22 cellular contexts compared by ENCODE assay signal in the genomic region with DNA sequence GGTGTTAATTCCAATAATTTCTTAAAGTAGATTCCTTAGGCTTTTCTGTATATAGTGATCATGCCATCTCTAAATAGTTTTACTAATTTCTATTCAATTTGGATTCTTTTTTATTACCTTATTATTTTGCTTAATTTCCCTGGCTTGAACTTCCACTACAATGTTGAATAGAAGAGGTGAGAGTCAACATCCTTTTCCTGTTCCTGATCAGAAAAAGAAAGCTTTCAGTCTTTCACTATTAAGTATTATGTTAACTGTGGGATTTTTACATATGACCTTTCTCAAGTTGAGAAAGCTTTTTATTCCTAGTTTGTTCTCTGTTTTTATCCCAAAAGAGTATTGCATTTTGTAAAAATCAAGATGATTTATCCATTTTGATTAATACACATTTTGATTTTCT.
A peak's percentile ranks its signal among the peaks of the same experiment; 100 is the strongest.
DNase-seq lines count a peak whose midpoint lies in the region; ATAC-seq, FAIRE-seq and TF ChIP-seq lines count a peak whose summit lies in the region.
"Had no signal": no experiment of that assay in that cellular context is flagged by ENCODE, and none has a peak within 500 bp of the region (broad histone marks: within the 10 kb centered on the region; RNA-seq: fewer than 3 reads in every experiment).

No MANE protein-coding gene starts in this region.

- no peaks in the 10 kb centered on the region for H3K36me3 ChIP-seq in GM23338 (ENCODE audit: insufficient read depth)
- H3K36me3 ChIP-seq: BE2C; BLaER1 treated with 17β-estradiol and CSF1 and Interleukin-3, amounts not matched to agents 10 nM and 100 nM; HAP-1 had no signal

- intact Hi-C loops in activated T-helper 1 cell treated with anti-CD3 and anti-CD28 coated beads, Interleukin-12 subunit alpha, Interleukin-12 subunit beta, Interleukin-2, Interleukin-4 antibody, amounts not matched to agents 30 ng/mL and 10 ng/mL and 1 ng/mL, durations not matched to agents 14 hours and 24 hours and 36 hours (cut with micrococcal nuclease), result no loop called here

- TF ChIP-seq CTCF in GM23338 (conservative IDR thresholded peaks at IDR 0.05; ENCODE audit: low read depth in 2 of 2), result no peak

- no peak overlapping the region for H3K27ac ChIP-seq in GM23338 (ENCODE audit: low read depth)
- H3K27ac ChIP-seq: BLaER1 treated with 17β-estradiol and CSF1 and Interleukin-3, amounts not matched to agents 10 nM and 100 nM had no signal

- no peak overlapping the region for H2AFZ ChIP-seq in GM23338

- H3F3A ChIP-seq in GM23338 (replicated peaks; ENCODE audit: low read depth), result no peaks in the 10 kb centered on the region

- H4K20me1 ChIP-seq in GM23338 (replicated peaks; ENCODE audit: insufficient read depth), result no peaks in the 10 kb centered on the region
- H4K20me1 ChIP-seq: BLaER1 treated with 17β-estradiol and CSF1 and Interleukin-3, amounts not matched to agents 10 nM and 100 nM had no signal

- CTCF ChIA-PET in HEK293T (lab: Yijun Ruan, JAX), result no interaction called here

- peaks cover 10% of the 10 kb centered on the region for H3K4me1 ChIP-seq in GM23338 (ENCODE audit: insufficient read depth)
- H3K4me1 ChIP-seq: BE2C; BLaER1 treated with 17β-estradiol and CSF1 and Interleukin-3, amounts not matched to agents 10 nM and 100 nM; HAP-1 had no signal

- peak overlapping the region; percentile 45 for H3K4me2 ChIP-seq in GM23338
- H3K4me2 ChIP-seq: BLaER1 treated with 17β-estradiol and CSF1 and Interleukin-3, amounts not matched to agents 10 nM and 100 nM had no signal

- no peak for ATAC-seq in GM23338

- no peaks in the 10 kb centered on the region for H3K9me3 Mint-ChIP-seq in GM23338
- no peaks in the 10 kb centered on the region for H3K9me3 Mint-ChIP-seq in activated T-helper 1 cell treated with anti-CD3 and anti-CD28 coated beads, Interleukin-12 subunit alpha, Interleukin-12 subunit beta, Interleukin-2, Interleukin-4 antibody, amounts not matched to agents 30 ng/mL and 10 ng/mL and 1 ng/mL, durations not matched to agents 14 hours and 24 hours and 36 hours
- H3K9me3 Mint-ChIP-seq: CD4-positive, alpha-beta T cell had no signal

- no peaks in the 10 kb centered on the region for H3K27me3 Mint-ChIP-seq in GM23338 (ENCODE audit: insufficient read depth, low read depth, poor library complexity)
- no peaks in the 10 kb centered on the region for H3K27me3 Mint-ChIP-seq in activated T-helper 1 cell treated with anti-CD3 and anti-CD28 coated beads, Interleukin-12 subunit alpha, Interleukin-12 subunit beta, Interleukin-2, Interleukin-4 antibody, amounts not matched to agents 30 ng/mL and 10 ng/mL and 1 ng/mL, durations not matched to agents 14 hours and 24 hours and 36 hours (ENCODE audit: insufficient read depth)
- H3K27me3 Mint-ChIP-seq: CD4-positive, alpha-beta T cell had no signal

- no peaks in the 10 kb centered on the region; the same call in 1 of the 2 replicates for H3K9me2 ChIP-seq in GM23338 (ENCODE audit: insufficient read depth)

- H3K4me3 ChIP-seq in GM23338, result no peak overlapping the region
- H3K4me3 ChIP-seq: BLaER1 treated with 17β-estradiol and CSF1 and Interleukin-3, amounts not matched to agents 10 nM and 100 nM; HAP-1 had no signal

- H3K4me1 Mint-ChIP-seq in GM23338, result peaks cover 12% of the 10 kb centered on the region; the same call in 2 of the 3 replicates
- no peaks in the 10 kb centered on the region for H3K4me1 Mint-ChIP-seq in activated T-helper 1 cell treated with anti-CD3 and anti-CD28 coated beads, Interleukin-12 subunit alpha, Interleukin-12 subunit beta, Interleukin-2, Interleukin-4 antibody, amounts not matched to agents 30 ng/mL and 10 ng/mL and 1 ng/mL, durations not matched to agents 14 hours and 24 hours and 36 hours (ENCODE audit: low read depth)
- H3K4me1 Mint-ChIP-seq: CD14-positive monocyte; CD8-positive, alpha-beta memory T cell had no signal

- no peak for DNase-seq in GM23338 (ENCODE audit: low spot score)
- no peak for DNase-seq in RCC 7860 (ENCODE audit: low spot score)
- peak; percentile 50 to 84 for DNase-seq in dermis microvascular lymphatic vessel endothelial cell (ENCODE audit: low read depth in 2 of 2)
- DNase-seq in glomerular endothelial cell (ENCODE audit: extremely low read depth, low read depth, low spot score), result peak; percentile 22
- no peak for DNase-seq in A172 (ENCODE audit: low spot score)
- DNase-seq in COR-L47 (lab: John Stamatoyannopoulos, UW), result no peak
- DNase-seq in HEK293T (ENCODE audit: extremely low spot score), result no peak
- no peak for DNase-seq in activated T-helper 1 cell treated with anti-CD3 and anti-CD28 coated beads, Interleukin-12 subunit alpha, Interleukin-12 subunit beta, Interleukin-2, Interleukin-4 antibody, amounts not matched to agents 30 ng/mL and 10 ng/mL and 1 ng/mL, durations not matched to agents 14 hours and 24 hours and 36 hours (ENCODE audit: low spot score)
- DNase-seq: 8988T; BE2C; Calu3; CD4-positive, alpha-beta T cell; CD8-positive, alpha-beta memory T cell; DMS53; DMS79 treated with DMSO at 0.1 percent for 48 hours; GF-D8; GOT3 had no signal

- no peaks in the 10 kb centered on the region for H3K36me3 Mint-ChIP-seq in GM23338 (ENCODE audit: low read depth)
- H3K36me3 Mint-ChIP-seq in activated T-helper 1 cell treated with anti-CD3 and anti-CD28 coated beads, Interleukin-12 subunit alpha, Interleukin-12 subunit beta, Interleukin-2, Interleukin-4 antibody, amounts not matched to agents 30 ng/mL and 10 ng/mL and 1 ng/mL, durations not matched to agents 14 hours and 24 hours and 36 hours (ENCODE audit: low read depth), result no peaks in the 10 kb centered on the region
- H3K36me3 Mint-ChIP-seq: CD14-positive monocyte; CD8-positive, alpha-beta memory T cell had no signal

- H3K27ac Mint-ChIP-seq in GM23338, result peak overlapping the region; percentile 32; the same call in 1 of the 2 replicates
- no peak overlapping the region for H3K27ac Mint-ChIP-seq in activated T-helper 1 cell treated with anti-CD3 and anti-CD28 coated beads, Interleukin-12 subunit alpha, Interleukin-12 subunit beta, Interleukin-2, Interleukin-4 antibody, amounts not matched to agents 30 ng/mL and 10 ng/mL and 1 ng/mL, durations not matched to agents 14 hours and 24 hours and 36 hours
- H3K27ac Mint-ChIP-seq: CD14-positive monocyte; CD4-positive, alpha-beta T cell; CD8-positive, alpha-beta memory T cell had no signal

- H3K27me3 ChIP-seq in GM23338 (ENCODE audit: insufficient read depth), result no peaks in the 10 kb centered on the region
- H3K27me3 ChIP-seq: BE2C; BLaER1 treated with 17β-estradiol and CSF1 and Interleukin-3, amounts not matched to agents 10 nM and 100 nM had no signal

- POLR2A ChIA-PET in HEK293T (lab: Yijun Ruan, JAX), result no interaction called here

- FAIRE-seq in RCC 7860 (lab: Jason Lieb, UNC), result peak; percentile 57
- FAIRE-seq: GM12891, GM18507 had no signal

- H3K4me3 Mint-ChIP-seq in GM23338, result no peak overlapping the region
- no peak overlapping the region for H3K4me3 Mint-ChIP-seq in activated T-helper 1 cell treated with anti-CD3 and anti-CD28 coated beads, Interleukin-12 subunit alpha, Interleukin-12 subunit beta, Interleukin-2, Interleukin-4 antibody, amounts not matched to agents 30 ng/mL and 10 ng/mL and 1 ng/mL, durations not matched to agents 14 hours and 24 hours and 36 hours
- H3K4me3 Mint-ChIP-seq: CD14-positive monocyte; CD4-positive, alpha-beta T cell; CD8-positive, alpha-beta memory T cell had no signal

- no peaks in the 10 kb centered on the region for H3K79me2 ChIP-seq in GM23338 (replicated peaks; ENCODE audit: insufficient read depth)

TF ChIP-seq in GM23338, 12 proteins besides CTCF, POLR2A, EP300 and RAD21:
- TF ChIP-seq STAT1 (IDR thresholded peaks at IDR 0.05; ENCODE audit: unreplicated experiment) (no peak), ZNF331 (CRISPR knock-in tag; IDR thresholded peaks at IDR 0.05; ENCODE audit: low read depth) (no peak), NANOG (IDR thresholded peaks at IDR 0.05; ENCODE audit: borderline replicate concordance) (no peak), EZH2phosphoT487 (IDR thresholded peaks at IDR 0.05; ENCODE audit: unreplicated experiment) (no peak)
TF ChIP-seq in GM23338: peak in this region for 0.

TF ChIP-seq in HEK293T, 16 proteins besides CTCF, POLR2A, EP300 and RAD21:
- TF ChIP-seq LEF1 (IDR thresholded peaks at IDR 0.05; ENCODE audit: borderline replicate concordance) (no peak), L3MBTL2 (conservative IDR thresholded peaks at IDR 0.05) (no peak), TARDBP (IDR thresholded peaks at IDR 0.05) (no peak), ZNF384 (IDR thresholded peaks at IDR 0.05) (no peak), FOXM1 (IDR thresholded peaks at IDR 0.05; ENCODE audit: borderline replicate concordance) (no peak), SP1 (IDR thresholded peaks at IDR 0.05) (no peak), SUZ12 (IDR thresholded peaks at IDR 0.05) (no peak), BHLHE40 (IDR thresholded peaks at IDR 0.05; ENCODE audit: borderline replicate concordance) (no peak), NFRKB (IDR thresholded peaks at IDR 0.05) (no peak), FOXK2 (IDR thresholded peaks at IDR 0.05) (no peak), CTBP1 (IDR thresholded peaks at IDR 0.05; ENCODE audit: borderline replicate concordance) (no peak), HDGF (IDR thresholded peaks at IDR 0.05; ENCODE audit: borderline replicate concordance) (no peak), ELF4 (IDR thresholded peaks at IDR 0.05) (no peak), FOXA1 (IDR thresholded peaks at IDR 0.05) (no peak)
- TF ChIP-seq, protein P1, sequence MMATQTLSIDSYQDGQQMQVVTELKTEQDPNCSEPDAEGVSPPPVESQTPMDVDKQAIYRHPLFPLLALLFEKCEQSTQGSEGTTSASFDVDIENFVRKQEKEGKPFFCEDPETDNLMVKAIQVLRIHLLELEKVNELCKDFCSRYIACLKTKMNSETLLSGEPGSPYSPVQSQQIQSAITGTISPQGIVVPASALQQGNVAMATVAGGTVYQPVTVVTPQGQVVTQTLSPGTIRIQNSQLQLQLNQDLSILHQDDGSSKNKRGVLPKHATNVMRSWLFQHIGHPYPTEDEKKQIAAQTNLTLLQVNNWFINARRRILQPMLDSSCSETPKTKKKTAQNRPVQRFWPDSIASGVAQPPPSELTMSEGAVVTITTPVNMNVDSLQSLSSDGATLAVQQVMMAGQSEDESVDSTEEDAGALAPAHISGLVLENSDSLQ (IDR thresholded peaks at IDR 0.05), result no peak
TF ChIP-seq in HEK293T: peak in this region for 0.

Comparison
In these comparisons a context has a peak if more than half of its experiments do, and no peak if none do; other contexts are left out.
1. DNase-seq: peak in dermis microvascular lymphatic vessel endothelial cell (2 of 2) and glomerular endothelial cell (single experiment); none in GM23338 (single experiment), RCC 7860 (single experiment), A172 (single experiment), COR-L47 (single experiment), HEK293T (single experiment) and activated T-helper 1 cell treated with anti-CD3 and anti-CD28 coated beads, Interleukin-12 subunit alpha, Interleukin-12 subunit beta, Interleukin-2, Interleukin-4 antibody, amounts not matched to agents 30 ng/mL and 10 ng/mL and 1 ng/mL, durations not matched to agents 14 hours and 24 hours and 36 hours (single experiment).